ENCODE assay signal across 11 cellular contexts in genomic region chr6:7647504-7647903, GRCh38. TPM values are rescaled to one million over a fixed set of nuclear protein-coding genes. Genes with fewer than 3 reads are reported as not detected.
DNase-seq lines count a peak whose midpoint lies in the region; ATAC-seq lines count a peak whose summit lies in the region.
"Had no signal": no experiment of that assay in that cellular context is flagged by ENCODE, and none has a peak within 500 bp of the region (broad histone marks: within the 10 kb centered on the region; RNA-seq: fewer than 3 reads in every experiment).

No MANE protein-coding gene starts in this region.

- ATAC-seq in GM21360 (IDR thresholded peaks at IDR 0.05; ENCODE audit: unreplicated experiment): peak; percentile 80
- ATAC-seq in HG03520 (IDR thresholded peaks at IDR 0.05; ENCODE audit: unreplicated experiment): peak; percentile 78
- no peak for ATAC-seq in HG02642 (IDR thresholded peaks at IDR 0.05; ENCODE audit: poor library complexity, unreplicated experiment)
- ATAC-seq in esophagus mucosa: no peak

- DNase-seq in activated CD4-positive, alpha-beta T cell treated with anti-CD3 and anti-CD28 coated beads for 48 hours: peak; percentile 6
- DNase-seq in activated CD4-positive, alpha-beta T cell treated with anti-CD3 and anti-CD28 coated beads for 1 hour: no peak
- peak; percentile 40 for DNase-seq in islet precursor cell
- no peak for DNase-seq in stimulated activated CD4-positive, alpha-beta T cell treated with anti-CD3 and anti-CD28 coated beads, Interleukin-4, amount 100 ng/mL, for 1 hour
- DNase-seq: brain microvascular endothelial cell, KG1, NCI-H510A had no signal

RNA-seq across cellular contexts. Expression of gene SNRNP48, which starts 57.5 kb away (rescaled TPM):
- 6.4 TPM for total RNA-seq in esophagus mucosa

Comparison
In these comparisons a context has a peak if more than half of its experiments do, and no peak if none do; other contexts are left out.
1. DNase-seq: peak in activated CD4-positive, alpha-beta T cell treated with anti-CD3 and anti-CD28 coated beads for 48 hours (single experiment) and islet precursor cell (single experiment); none in activated CD4-positive, alpha-beta T cell treated with anti-CD3 and anti-CD28 coated beads for 1 hour (single experiment) and stimulated activated CD4-positive, alpha-beta T cell treated with anti-CD3 and anti-CD28 coated beads, Interleukin-4, amount 100 ng/mL, for 1 hour (single experiment).
2. ATAC-seq: peak in GM21360 (single experiment) and HG03520 (single experiment); none in HG02642 (single experiment) and esophagus mucosa (single experiment).